In the genomic region with DNA sequence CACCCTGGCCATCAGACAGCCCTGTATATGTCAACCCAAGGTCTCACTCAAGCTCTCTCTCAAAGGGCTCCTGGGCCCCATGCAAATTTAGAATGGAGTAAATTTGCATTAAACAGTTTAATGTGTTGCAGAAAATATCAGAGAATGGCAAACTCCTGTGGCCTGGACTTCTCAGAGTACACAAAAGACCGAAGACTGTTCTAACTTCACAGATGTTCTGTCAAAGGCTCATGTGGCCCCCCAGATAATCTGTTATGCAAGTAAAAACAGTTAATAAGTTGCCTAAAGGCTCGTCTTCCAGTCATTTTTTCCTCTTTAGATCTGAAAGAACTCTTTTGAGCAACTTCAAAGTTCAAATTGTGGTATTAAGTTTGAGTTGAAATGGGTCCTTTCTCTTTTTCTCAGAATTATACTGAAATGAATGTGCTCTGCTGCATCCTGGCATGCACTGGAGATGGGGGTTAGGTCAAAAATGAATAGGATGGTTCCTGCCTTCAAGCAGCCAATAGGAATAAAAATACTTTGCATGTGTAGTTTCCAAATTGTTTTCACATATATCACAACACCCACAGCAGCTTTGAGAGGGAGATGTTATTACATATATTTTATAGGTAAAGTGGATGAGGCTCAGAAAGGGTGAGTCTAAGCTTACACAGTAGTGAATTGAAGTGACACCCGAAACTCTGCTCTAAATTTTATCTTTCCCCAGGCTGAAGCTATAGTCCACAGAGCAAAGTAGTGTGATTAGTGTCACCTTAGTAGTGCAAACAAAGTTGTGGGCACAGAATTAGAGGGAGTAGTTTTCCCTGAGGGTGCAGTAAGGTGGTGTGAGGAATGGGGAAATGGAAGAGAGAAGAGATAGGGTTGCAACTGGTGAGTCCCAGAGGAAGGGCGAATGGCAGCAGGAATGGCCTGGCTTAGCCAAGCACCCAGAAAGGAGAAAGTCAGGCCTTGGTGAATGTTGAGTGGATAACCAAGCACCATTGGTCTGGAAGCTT, we compare ENCODE assay signal across 11 cellular contexts.
DNase-seq lines count a peak whose midpoint lies in the region; ATAC-seq, FAIRE-seq and TF ChIP-seq lines count a peak whose summit lies in the region.
"Had no signal": no experiment of that assay in that cellular context is flagged by ENCODE, and none has a peak within 500 bp of the region (broad histone marks: within the 10 kb centered on the region; RNA-seq: fewer than 3 reads in every experiment).

No MANE protein-coding gene starts in this region.

- intact Hi-C loops in CD4-positive, alpha-beta memory T cell (cut with micrococcal nuclease) = no loop called here

- no peak overlapping the region for H3K27ac ChIP-seq in CD4-positive, alpha-beta memory T cell (ENCODE audit: low read depth, low read length)

- peak; percentile 74 for ATAC-seq in GM18873 (IDR thresholded peaks at IDR 0.05; ENCODE audit: low FRiP score, unreplicated experiment)
- ATAC-seq in HG02938 (IDR thresholded peaks at IDR 0.05; ENCODE audit: unreplicated experiment) = peak; percentile 65
- peak; percentile 67 for ATAC-seq in activated T-helper 17 cell treated with anti-CD3 and anti-CD28 coated beads, Interleukin-2, amount 50 U/mL, for 72 hours (replicated peaks)

- H3K4me1 ChIP-seq in CD4-positive, alpha-beta memory T cell (ENCODE audit: insufficient read depth, low read length) = peaks cover 33% of the 10 kb centered on the region

- no peak for DNase-seq in CD4-positive, alpha-beta memory T cell
- DNase-seq in type B pancreatic cell (ENCODE audit: extremely low spot score, unreplicated experiment) = no peak
- DNase-seq in NCI-H446 (lab: John Stamatoyannopoulos, UW) = no peak
- no peak for DNase-seq in GM12892 (ENCODE audit: insufficient read length)
- no peak for DNase-seq in NCI-H1105 treated with DMSO at 0.1 percent for 48 hours (lab: John Stamatoyannopoulos, UW)
- DNase-seq: activated gamma-delta T cell treated with Interleukin-2 at 50 U/mL for 16 hours, SIG-M5 had no signal

- TF ChIP-seq CTCF in type B pancreatic cell (conservative IDR thresholded peaks at IDR 0.05) = no peak

- no peaks in the 10 kb centered on the region for H3K9me3 Mint-ChIP-seq in CD4-positive, alpha-beta memory T cell
- peaks cover 3% of the 10 kb centered on the region for H3K9me3 Mint-ChIP-seq in activated T-helper 17 cell treated with anti-CD3 and anti-CD28 coated beads, Interleukin-2, amount 50 U/mL, for 72 hours
- no peaks in the 10 kb centered on the region for H3K9me3 Mint-ChIP-seq in type B pancreatic cell

- POLR2A ChIA-PET in CD4-positive, alpha-beta memory T cell (lab: Charles Lee; ENCODE audit: partially characterized antibody) = no interaction called here

- CTCF ChIA-PET in CD4-positive, alpha-beta memory T cell (lab: Charles Lee; ENCODE audit: partially characterized antibody) = interaction anchor here (0.6 kb wide), 1 partner anchor 64 kb away, joined by 3 read pairs; no protein-coding TSS in a partner anchor

- no peaks in the 10 kb centered on the region for H3K27me3 ChIP-seq in CD4-positive, alpha-beta memory T cell (ENCODE audit: insufficient read depth, low read length)
- H3K27me3 ChIP-seq: right atrium auricular region had no signal

- H3K36me3 ChIP-seq in CD4-positive, alpha-beta memory T cell (ENCODE audit: insufficient read depth, low read length) = no peaks in the 10 kb centered on the region
- H3K36me3 ChIP-seq: right atrium auricular region had no signal

- no peak for TF ChIP-seq POLR2A in GM12892 (IDR thresholded peaks at IDR 0.05; ENCODE audit: low read depth, low read length)

- no peak overlapping the region for H3K4me3 ChIP-seq in CD4-positive, alpha-beta memory T cell (ENCODE audit: low read length in 2 of 2)
- H3K4me3 ChIP-seq: right atrium auricular region had no signal

- no peak for FAIRE-seq in GM12892 (lab: Jason Lieb, UNC)

- peaks cover 20 to 35% (median 31%) of the 10 kb centered on the region in 4 donors for H3K4me1 Mint-ChIP-seq in CD4-positive, alpha-beta memory T cell
- peaks cover 27% of the 10 kb centered on the region for H3K4me1 Mint-ChIP-seq in activated T-helper 17 cell treated with anti-CD3 and anti-CD28 coated beads, Interleukin-2, amount 50 U/mL, for 72 hours
- peaks cover 15% of the 10 kb centered on the region for H3K4me1 Mint-ChIP-seq in type B pancreatic cell (ENCODE audit: unreplicated experiment)

- H3K36me3 Mint-ChIP-seq in CD4-positive, alpha-beta memory T cell = no peaks in the 10 kb centered on the region
- no peaks in the 10 kb centered on the region for H3K36me3 Mint-ChIP-seq in activated T-helper 17 cell treated with anti-CD3 and anti-CD28 coated beads, Interleukin-2, amount 50 U/mL, for 72 hours (ENCODE audit: low read depth)
- H3K36me3 Mint-ChIP-seq in type B pancreatic cell = no peaks in the 10 kb centered on the region

- no peaks in the 10 kb centered on the region for H3K9me3 ChIP-seq in CD4-positive, alpha-beta memory T cell (ENCODE audit: control insufficient read depth in 1 of 2, low read length in 2 of 2)
- H3K9me3 ChIP-seq: right atrium auricular region had no signal

- H3K27me3 Mint-ChIP-seq in CD4-positive, alpha-beta memory T cell = peaks cover 0 to 1% of the 10 kb centered on the region in 2 donors
- H3K27me3 Mint-ChIP-seq in activated T-helper 17 cell treated with anti-CD3 and anti-CD28 coated beads, Interleukin-2, amount 50 U/mL, for 72 hours = no peaks in the 10 kb centered on the region
- peaks cover 8% of the 10 kb centered on the region for H3K27me3 Mint-ChIP-seq in type B pancreatic cell

- peak overlapping the region in 3 of 8 donors; percentile 15 to 53 (median 18) for H3K4me3 Mint-ChIP-seq in CD4-positive, alpha-beta memory T cell
- peak overlapping the region; percentile 87 for H3K4me3 Mint-ChIP-seq in activated T-helper 17 cell treated with anti-CD3 and anti-CD28 coated beads, Interleukin-2, amount 50 U/mL, for 72 hours
- no peak overlapping the region for H3K4me3 Mint-ChIP-seq in type B pancreatic cell

- peak overlapping the region in 4 of 7 donors; percentile 26 to 80 (median 58) for H3K27ac Mint-ChIP-seq in CD4-positive, alpha-beta memory T cell
- H3K27ac Mint-ChIP-seq in activated T-helper 17 cell treated with anti-CD3 and anti-CD28 coated beads, Interleukin-2, amount 50 U/mL, for 72 hours = peak overlapping the region; percentile 85
- H3K27ac Mint-ChIP-seq in type B pancreatic cell = no peak overlapping the region
